8 cellular contexts compared by ENCODE assay signal in genomic region chr6:73520688-73521350, GRCh38. TPM values are rescaled to one million over a fixed set of nuclear protein-coding genes. Genes with fewer than 3 reads are reported as not detected.
A peak's percentile ranks its signal among the peaks of the same experiment; 100 is the strongest.
DNase-seq lines count a peak whose midpoint lies in the region; ATAC-seq and TF ChIP-seq lines count a peak whose summit lies in the region.

EEF1A1 (minus strand) TSS chr6:73521032; CDS start chr6:73520026, 1,006 bp downstream.

- H3K36me3 ChIP-seq in adrenal gland (replicated peaks in 1 of 2) (peaks cover 0 to 40% of the 10 kb centered on the region in 2 donors), heart left ventricle (peaks cover 2 to 45% (median 37%) of the 10 kb centered on the region in 9 donors), upper lobe of left lung (peaks cover 13 to 41% (median 25%) of the 10 kb centered on the region in 4 donors)

- H3K4me1 ChIP-seq in adrenal gland (replicated peaks in 1 of 2) (peaks cover 28 to 52% of the 10 kb centered on the region in 2 donors), heart left ventricle (peaks cover 0 to 57% (median 39%) of the 10 kb centered on the region in 12 donors), upper lobe of left lung (peaks cover 32 to 50% (median 49%) of the 10 kb centered on the region in 4 donors)

- peak within 1 kb of the TSS; percentile 99 to 100 (median 99) for H3K27ac ChIP-seq in adrenal gland
- H3K27ac ChIP-seq in heart left ventricle, result peak within 1 kb of the TSS; percentile 91 to 100 (median 98)
- H3K27ac ChIP-seq in upper lobe of left lung, result peak within 1 kb of the TSS; percentile 97 to 100 (median 98)

- TF ChIP-seq EP300 in upper lobe of left lung (IDR thresholded peaks at IDR 0.05), result peak in 1 of 4 donors; percentile 88

- TF ChIP-seq CTCF in GM12875 (IDR thresholded peaks at IDR 0.05; ENCODE audit: borderline replicate concordance, insufficient read depth, low read depth, low read length) (no peak), adrenal gland (IDR thresholded peaks at IDR 0.05) (no peak), heart left ventricle (IDR thresholded peaks at IDR 0.05) (no peak), upper lobe of left lung (IDR thresholded peaks at IDR 0.05) (peak in 2 of 6 experiments; percentile 21 to 37)

- intact Hi-C loops in adrenal gland (cut with DNase I), result loop anchor here (5.0 to 10.0 kb wide), 2 partner anchors 64 to 66 kb away; no protein-coding TSS in a partner anchor
- intact Hi-C loops in heart left ventricle (cut with DNase I), result loop anchor here in 9 of 10 donors (1.0 to 10.0 kb wide), 9 partner anchors 46 to 1994 kb away; no protein-coding TSS in a partner anchor
- intact Hi-C loops in posterior cingulate gyrus (cut with DNase I), result loop anchor here (1.0 kb wide), 2 partner anchors 59 to 133 kb away; no protein-coding TSS in a partner anchor

- TF ChIP-seq POLR2A in adrenal gland (IDR thresholded peaks at IDR 0.05) (peak; percentile 100), heart left ventricle (IDR thresholded peaks at IDR 0.05) (peak; percentile 84 to 98), upper lobe of left lung (IDR thresholded peaks at IDR 0.05) (peak; percentile 98 to 100 (median 100))

- peak; percentile 94 for DNase-seq in NCI-H1436 treated with DMSO at 0.1 percent for 48 hours (lab: John Stamatoyannopoulos, UW)
- DNase-seq in T-helper 1 cell, result peak; percentile 99 to 100 (median 100)
- peak; percentile 100 for DNase-seq in adrenal gland
- DNase-seq in heart left ventricle, result peak; percentile 97 to 99 (median 98)
- peak; percentile 98 to 100 (median 98) for DNase-seq in posterior cingulate gyrus
- peak; percentile 97 to 100 for DNase-seq in upper lobe of left lung

- H3K27me3 ChIP-seq in adrenal gland (no peaks in the 10 kb centered on the region), heart left ventricle (peaks cover 0 to 31% (median 0%) of the 10 kb centered on the region in 9 donors), upper lobe of left lung (no peaks in the 10 kb centered on the region)

- 0 to 1% (median 0%) methylated on average over 16 to 53 of the region's 53 CpGs for WGBS in adrenal gland, 4 donors
- 1 to 2% (median 1%) methylated on average over 30 to 53 of the region's 53 CpGs for WGBS in heart left ventricle, 4 donors
- 0 to 1% methylated on average over 7 to 52 of the region's 53 CpGs for WGBS in upper lobe of left lung, 2 donors

- H3K9me3 ChIP-seq in adrenal gland (replicated peaks in 1 of 3) (no peaks in the 10 kb centered on the region), heart left ventricle (no peaks in the 10 kb centered on the region), upper lobe of left lung (no peaks in the 10 kb centered on the region)

- peak within 1 kb of the TSS; percentile 87 for H3K4me3 ChIP-seq in GM12875 (ENCODE audit: low read depth, low read length)
- H3K4me3 ChIP-seq in adrenal gland, result peak within 1 kb of the TSS; percentile 83 to 94 (median 90)
- peak within 1 kb of the TSS; percentile 54 to 99 (median 80) for H3K4me3 ChIP-seq in heart left ventricle
- peak within 1 kb of the TSS; percentile 74 to 94 (median 83) for H3K4me3 ChIP-seq in upper lobe of left lung

- peak; percentile 71 for ATAC-seq in HG02798 (IDR thresholded peaks at IDR 0.05; ENCODE audit: poor library complexity, unreplicated experiment)
- peak; percentile 89 to 94 (median 93) for ATAC-seq in heart left ventricle
- ATAC-seq in upper lobe of left lung (ENCODE audit: low FRiP score in 2 of 2), result peak; percentile 93 to 98

RNA-seq across cellular contexts. Expression of gene EEF1A1, which starts in this region (rescaled TPM):
- total RNA-seq in adrenal gland, result over 10,000 TPM in 3 of 8 donors, 1,000 to 10,000 TPM in 5; 7,361 to 11,784 (median 9,101) TPM
- over 10,000 TPM in 1 of 3 donors, 1,000 to 10,000 TPM in 2; 7,921 to 10,048 (median 9,514) TPM for polyA plus RNA-seq in adrenal gland
- 1,000 to 10,000 TPM in 8 of 9 donors, 100 to 1,000 TPM in 1; 975 to 3,337 (median 1,528) TPM for total RNA-seq in heart left ventricle
- polyA plus RNA-seq in heart left ventricle, result 1,000 to 10,000 TPM in 1 of 2 donors, 100 to 1,000 TPM in 1; 743 to 4,205 TPM
- total RNA-seq in upper lobe of left lung, result over 10,000 TPM in 1 of 6 donors, 1,000 to 10,000 TPM in 5; 3,617 to 10,582 (median 7,272) TPM

Comparison
In these comparisons a context has a peak if more than half of its experiments do, and no peak if none do; other contexts are left out.
1. Peak in every context shown above with its lines: DNase-seq, ATAC-seq, H3K4me3 ChIP-seq and H3K27ac ChIP-seq.